Comparison of ENCODE assay signal across 19 cellular contexts in the genomic region with DNA sequence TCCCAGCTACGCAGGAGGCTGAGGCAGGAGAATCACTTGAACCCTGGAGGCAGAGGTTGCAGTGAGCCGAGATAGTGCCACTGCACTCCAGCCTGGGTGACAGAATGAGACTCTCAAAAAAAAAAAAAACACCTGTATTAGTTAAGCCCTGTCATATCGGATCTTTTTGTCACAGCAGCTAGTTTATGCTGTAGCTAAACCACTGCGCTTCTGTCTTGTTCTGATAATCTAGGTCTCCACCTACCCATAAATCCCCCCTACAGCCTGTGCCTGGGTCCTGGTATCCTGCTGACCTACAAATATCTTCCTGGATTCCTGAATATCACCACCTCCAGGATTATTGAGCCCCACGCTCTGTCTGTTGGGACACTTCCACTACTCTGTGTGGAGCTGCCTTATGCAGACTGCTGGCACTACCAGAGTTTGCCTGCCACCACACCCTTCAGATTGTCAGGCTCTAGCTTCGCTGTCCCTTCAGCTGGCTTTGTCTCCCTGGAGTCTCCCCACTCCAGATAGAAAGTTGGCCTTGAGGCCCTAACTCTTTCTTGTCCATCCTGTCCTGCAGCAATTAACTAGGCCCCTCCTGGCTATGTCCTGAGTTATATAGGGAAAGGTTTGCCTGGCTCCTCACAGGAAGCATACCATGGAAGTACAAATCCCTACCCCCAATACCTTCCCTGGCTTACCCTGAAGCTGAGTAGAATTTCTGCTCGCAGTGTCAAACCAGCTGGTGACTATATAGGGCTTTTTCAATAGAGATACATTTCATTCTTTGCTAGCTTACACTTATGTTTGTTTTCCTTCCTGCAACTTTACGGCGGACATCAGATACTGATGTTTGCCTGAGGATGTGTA.
DNase-seq lines count a peak whose midpoint lies in the region; ATAC-seq and TF ChIP-seq lines count a peak whose summit lies in the region.
"Had no signal": no experiment of that assay in that cellular context is flagged by ENCODE, and none has a peak within 500 bp of the region (broad histone marks: within the 10 kb centered on the region; RNA-seq: fewer than 3 reads in every experiment).

No MANE protein-coding gene starts in this region.

- H3K27ac Mint-ChIP-seq in immature natural killer cell, result no peak overlapping the region
- H3K27ac Mint-ChIP-seq: CD14-positive monocyte had no signal

- no peak overlapping the region for H2AK9ac ChIP-seq in IMR-90 (replicated peaks; ENCODE audit: low read depth, low read length, poor library complexity)

- TF ChIP-seq POLR2A in IMR-90 (IDR thresholded peaks at IDR 0.05; ENCODE audit: low read depth, low read length) (no peak), prostate gland (IDR thresholded peaks at IDR 0.05) (no peak)

- H3K4ac ChIP-seq in IMR-90 (ENCODE audit: low read depth, low read length), result 0 out of 2 replicates have a peak overlapping the region, but pooled peaks have one; percentile 11

- H3K18ac ChIP-seq in IMR-90 (ENCODE audit: low read depth, low read length), result no peak overlapping the region

- H4K91ac ChIP-seq in IMR-90 (ENCODE audit: insufficient read depth, low read depth, low read length), result no peak overlapping the region; the same call in 1 of the 2 replicates

- BruUV-seq in IMR-90 (replicated peaks; lab: Mats Ljungman, UMichigan) (no TSS peak), Panc1 (replicated peaks; lab: Mats Ljungman, UMichigan) (no TSS peak)

- H3K36me3 ChIP-seq in IMR-90 (ENCODE audit: control insufficient read depth, insufficient read depth, low read length) (no peaks in the 10 kb centered on the region), Panc1 (ENCODE audit: control insufficient read depth, insufficient read depth, low read length) (no peaks in the 10 kb centered on the region), mucosa of descending colon (ENCODE audit: low read depth) (no peaks in the 10 kb centered on the region), prostate gland (no peaks in the 10 kb centered on the region)

- TF ChIP-seq CTCF in IMR-90 (conservative IDR thresholded peaks at IDR 0.05; ENCODE audit: low read depth, low read length), result no peak
- no peak for TF ChIP-seq CTCF in Panc1 (IDR thresholded peaks at IDR 0.05)
- no peak for TF ChIP-seq CTCF in mucosa of descending colon (IDR thresholded peaks at IDR 0.05)
- TF ChIP-seq CTCF in prostate gland (IDR thresholded peaks at IDR 0.05), result no peak

- peaks cover 2% of the 10 kb centered on the region for H3K4me1 ChIP-seq in IMR-90 (ENCODE audit: control insufficient read depth, insufficient read depth, low read length)
- H3K4me1 ChIP-seq in Panc1 (ENCODE audit: control insufficient read depth, insufficient read depth, low read length), result peaks cover 6% of the 10 kb centered on the region; the same call in 1 of the 2 replicates
- peaks cover 7% of the 10 kb centered on the region for H3K4me1 ChIP-seq in mucosa of descending colon (ENCODE audit: low read depth)
- peaks cover 5% of the 10 kb centered on the region for H3K4me1 ChIP-seq in prostate gland (replicated peaks)

- no peak overlapping the region; the same call in 1 of the 2 replicates for H3K14ac ChIP-seq in IMR-90 (replicated peaks; ENCODE audit: low read depth, low read length)

- no peak overlapping the region for H3K9ac ChIP-seq in IMR-90 (ENCODE audit: low read depth, low read length)

- H3K27ac ChIP-seq in IMR-90 (ENCODE audit: insufficient read depth, low read length) (no peak overlapping the region), Panc1 (ENCODE audit: low read length) (peak overlapping the region; percentile 35; the same call in 1 of the 2 replicates), prostate gland (peak overlapping the region; percentile 35 to 48)
- H3K27ac ChIP-seq: HL-60 had no signal

- no peak overlapping the region for H3K23ac ChIP-seq in IMR-90 (ENCODE audit: low read depth, low read length)

- dilution Hi-C loops in IMR-90 (cut with HindIII; ENCODE audit: low sequenced_read_pairs, unreplicated experiment), result no loop called here

- H4K8ac ChIP-seq in IMR-90 (ENCODE audit: low read depth in 2 of 2, low read length in 2 of 2), result no peak overlapping the region

- in situ Hi-C loops in IMR-90 (cut with MboI; ENCODE audit: low sequenced_read_pairs) (no loop called here), Panc1 (cut with HindIII; ENCODE audit: low pct_unique_long_range_greater_than_20kb, low sequenced_read_pairs) (no loop called here)

- no peaks in the 10 kb centered on the region for H3K9me3 ChIP-seq in IMR-90 (ENCODE audit: control insufficient read depth, insufficient read depth, low read length)
- no peaks in the 10 kb centered on the region for H3K9me3 ChIP-seq in Panc1 (ENCODE audit: control insufficient read depth, insufficient read depth, low read depth, low read length)
- no peaks in the 10 kb centered on the region for H3K9me3 ChIP-seq in mucosa of descending colon
- H3K9me3 ChIP-seq in prostate gland, result no peaks in the 10 kb centered on the region

- H3K4me3 ChIP-seq in IMR-90 (ENCODE audit: insufficient read depth, low read depth, low read length) (no peak overlapping the region), Panc1 (ENCODE audit: low read depth in 2 of 2, low read length in 2 of 2) (no peak overlapping the region), mucosa of descending colon (no peak overlapping the region), prostate gland (no peak overlapping the region)

- no peak overlapping the region for H3K4me2 ChIP-seq in IMR-90 (ENCODE audit: low read depth, low read length)

- H3K27me3 Mint-ChIP-seq in immature natural killer cell (ENCODE audit: low read depth in 3 of 3), result peaks cover 0 to 10% (median 4%) of the 10 kb centered on the region in 3 donors

- H3K79me1 ChIP-seq in IMR-90 (ENCODE audit: low read depth in 1 of 2, low read length in 2 of 2), result no peaks in the 10 kb centered on the region

- CTCF ChIA-PET in IMR-90 (lab: Yijun Ruan, JAX) (interaction anchor here (1.7 kb wide), 1 partner anchor 7 kb away, joined by 4 read pairs; no protein-coding TSS in a partner anchor), Panc1 (lab: Charles Lee) (no interaction called here)

- H4K20me1 ChIP-seq in IMR-90 (ENCODE audit: insufficient read depth, low read length), result no peaks in the 10 kb centered on the region

- DNase-seq in IMR-90, result no peak
- no peak for DNase-seq in Panc1 (ENCODE audit: low read depth, low spot score)
- no peak for DNase-seq in mucosa of descending colon
- peak; percentile 25 for DNase-seq in prostate gland (ENCODE audit: low spot score)
- DNase-seq in immature natural killer cell, result no peak
- DNase-seq in HPDE6-E6E7 (ENCODE audit: extremely low spot score), result no peak
- DNase-seq: DND-41, GDM1, NCI-H1092 treated with DMSO at 0.1 percent for 48 hours, NCI-H1694, NCI-H2081 treated with DMSO at 0.1 percent for 48 hours, NCI-H2227 treated with DMSO at 0.1 percent for 48 hours, NCI-H524, NCI-H82 had no signal

- H2BK20ac ChIP-seq in IMR-90 (ENCODE audit: low read depth, low read length), result no peak overlapping the region

- peak overlapping the region; percentile 16 for H2AFZ ChIP-seq in IMR-90 (replicated peaks; ENCODE audit: low read length, poor library complexity)

- intact Hi-C loops in IMR-90 (cut with micrococcal nuclease), result no loop called here
- intact Hi-C loops in Panc1 (cut with micrococcal nuclease; ENCODE audit: unreplicated experiment), result no loop called here
- intact Hi-C loops in mucosa of descending colon (cut with DNase I, micrococcal nuclease), result no loop called here
- intact Hi-C loops in prostate gland (cut with DNase I), result no loop called here

- H2BK5ac ChIP-seq in IMR-90 (ENCODE audit: low read depth, low read length, poor library complexity, severe bottlenecking), result no peak overlapping the region

- 0 out of 2 replicates have a peak overlapping the region, but pooled peaks have one; percentile 23 for H2BK120ac ChIP-seq in IMR-90 (ENCODE audit: low read depth, low read length)

- no peaks in the 10 kb centered on the region; the same call in 1 of the 2 replicates for H3K9me1 ChIP-seq in IMR-90 (ENCODE audit: insufficient read depth, low read length)

- POLR2A ChIA-PET in IMR-90 (lab: Charles Lee; ENCODE audit: unreplicated experiment), result interaction anchor here (0.6 kb wide), 1 partner anchor 9 kb away, joined by 3 read pairs; no protein-coding TSS in a partner anchor
- POLR2A ChIA-PET in Panc1 (lab: Charles Lee), result interaction anchor here (0.6 kb wide), 1 partner anchor 40 kb away, joined by 8 read pairs; no protein-coding TSS in a partner anchor

- H2AK5ac ChIP-seq in IMR-90 (ENCODE audit: low read depth, low read length), result no peak overlapping the region; the same call in 1 of the 2 replicates

- no peak overlapping the region for H3K4me3 Mint-ChIP-seq in immature natural killer cell
- H3K4me3 Mint-ChIP-seq: CD14-positive monocyte had no signal

- TF ChIP-seq RAD21 in IMR-90 (IDR thresholded peaks at IDR 0.05; ENCODE audit: low read length), result no peak

- no peak overlapping the region; the same call in 2 of the 3 replicates for H2BK15ac ChIP-seq in IMR-90 (ENCODE audit: low read depth, low read length)

- H3K4me1 Mint-ChIP-seq in immature natural killer cell, result no peaks in the 10 kb centered on the region

- ATAC-seq in IMR-90 (ENCODE audit: low read depth), result no peak
- peak; percentile 74 for ATAC-seq in Panc1
- peak; percentile 37 for ATAC-seq in mucosa of descending colon
- ATAC-seq in HG03039 (IDR thresholded peaks at IDR 0.05; ENCODE audit: unreplicated experiment), result no peak
- ATAC-seq in HG02588 (IDR thresholded peaks at IDR 0.05; ENCODE audit: unreplicated experiment), result no peak
- ATAC-seq: Right ventricle myocardium inferior had no signal

- no peak overlapping the region for H4K5ac ChIP-seq in IMR-90 (ENCODE audit: low read depth, low read length)

- WGBS in IMR-90 (ENCODE audit: extremely low coverage in 2 of 2, insufficient read length in 1 of 2), 2 experiments, result 80% methylated on average over 1 of the region's 9 CpGs; no CpG with 5 or more reads in 1 of the 2 experiments
- WGBS in prostate gland, result 80% methylated on average over 9 of the region's 9 CpGs

- H3K27me3 ChIP-seq in IMR-90 (ENCODE audit: control insufficient read depth, insufficient read depth, low read length) (no peaks in the 10 kb centered on the region), Panc1 (ENCODE audit: control insufficient read depth, insufficient read depth, low read length) (0 out of 2 replicates have a peak, but pooled peaks cover 2% of the 10 kb centered on the region), prostate gland (replicated peaks; ENCODE audit: insufficient read depth) (no peaks in the 10 kb centered on the region)

- H3K36me3 Mint-ChIP-seq in immature natural killer cell, result no peaks in the 10 kb centered on the region
- H3K36me3 Mint-ChIP-seq: CD14-positive monocyte had no signal

- no peaks in the 10 kb centered on the region for H3K9me3 Mint-ChIP-seq in immature natural killer cell

- H3K56ac ChIP-seq in IMR-90 (ENCODE audit: extremely low read depth, insufficient read depth, low read length), result no peak overlapping the region

TF ChIP-seq in IMR-90, 13 proteins besides CTCF, POLR2A, EP300 and RAD21 (continues in another document):
- TF ChIP-seq MAFK (IDR thresholded peaks at IDR 0.05; ENCODE audit: low read depth, low read length), result no peak

Comparison
In these comparisons a context has a peak if more than half of its experiments do, and no peak if none do; other contexts are left out.
1. ATAC-seq: peak in Panc1 (single experiment) and mucosa of descending colon (single experiment); none in IMR-90 (single experiment), HG03039 (single experiment) and HG02588 (single experiment).